Comparison of ENCODE assay signal across 11 cellular contexts in the genomic region with DNA sequence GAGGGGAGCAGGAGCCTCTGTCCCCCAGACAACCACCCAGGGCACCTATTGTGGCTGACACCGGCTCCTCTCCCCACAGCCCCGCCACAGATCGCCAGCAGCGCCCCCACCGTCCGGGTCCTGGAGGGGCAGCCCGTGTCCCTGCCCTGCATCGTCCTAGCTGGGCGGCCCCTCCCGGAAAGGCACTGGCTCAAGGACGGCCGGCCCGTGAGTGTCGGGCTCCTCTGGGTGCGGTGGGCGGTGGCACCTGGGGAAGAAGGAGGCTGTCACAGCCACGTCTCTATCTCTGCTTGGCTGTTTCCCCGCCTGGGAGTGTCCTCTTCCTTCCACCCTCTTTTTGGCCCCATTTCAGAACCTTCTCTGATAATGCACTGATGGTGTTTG. TPM values are rescaled to one million over a fixed set of nuclear protein-coding genes. Genes with fewer than 3 reads are reported as not detected.
DNase-seq lines count a peak whose midpoint lies in the region; ATAC-seq and TF ChIP-seq lines count a peak whose summit lies in the region.
"Had no signal": no experiment of that assay in that cellular context is flagged by ENCODE, and none has a peak within 500 bp of the region (broad histone marks: within the 10 kb centered on the region; RNA-seq: fewer than 3 reads in every experiment).

No MANE protein-coding gene starts in this region.

- no peak for TF ChIP-seq POLR2A in body of pancreas (IDR thresholded peaks at IDR 0.05)

- H3K27ac ChIP-seq in body of pancreas (no peak overlapping the region), upper lobe of right lung (no peak overlapping the region)

- WGBS in body of pancreas, 2 donors: 6 to 14% methylated on average over 11 to 18 of the region's 18 CpGs

- no peak overlapping the region for H3K4me3 ChIP-seq in body of pancreas
- H3K4me3 ChIP-seq in upper lobe of right lung: no peak overlapping the region

- ATAC-seq in activated naive CD8-positive, alpha-beta T cell treated with anti-CD3 and anti-CD28 coated beads, Interleukin-2, amount 50 U/mL, for 24 hours: no peak
- ATAC-seq in body of pancreas (peak; percentile 28), upper lobe of right lung (peak; percentile 54), GM21367 (IDR thresholded peaks at IDR 0.05; ENCODE audit: unreplicated experiment) (no peak)
- ATAC-seq: stimulated activated effector memory CD8-positive, alpha-beta T cell treated with anti-CD3 and anti-CD28 coated beads, Interleukin-12 subunit alpha, Interleukin-12 subunit beta, amount 100 ng/mL, for 72 hours had no signal

- no peak overlapping the region for H3K4me3 Mint-ChIP-seq in activated naive CD8-positive, alpha-beta T cell treated with anti-CD3 and anti-CD28 coated beads, Interleukin-2, amount 50 U/mL, for 24 hours
- H3K4me3 Mint-ChIP-seq in activated naive CD8-positive, alpha-beta T cell treated with anti-CD3 and anti-CD28 coated beads for 36 hours: no peak overlapping the region
- no peak overlapping the region for H3K4me3 Mint-ChIP-seq in osteocyte (ENCODE audit: unreplicated experiment)
- H3K4me3 Mint-ChIP-seq: neural crest cell; stimulated activated effector memory CD8-positive, alpha-beta T cell treated with anti-CD3 and anti-CD28 coated beads, Interleukin-12 subunit alpha, Interleukin-12 subunit beta, amount 100 ng/mL, for 72 hours had no signal

- H3K27ac Mint-ChIP-seq in activated naive CD8-positive, alpha-beta T cell treated with anti-CD3 and anti-CD28 coated beads, Interleukin-2, amount 50 U/mL, for 24 hours: no peak overlapping the region
- no peak overlapping the region for H3K27ac Mint-ChIP-seq in activated naive CD8-positive, alpha-beta T cell treated with anti-CD3 and anti-CD28 coated beads for 36 hours
- H3K27ac Mint-ChIP-seq in osteocyte (ENCODE audit: unreplicated experiment): no peak overlapping the region
- H3K27ac Mint-ChIP-seq: stimulated activated effector memory CD8-positive, alpha-beta T cell treated with anti-CD3 and anti-CD28 coated beads, Interleukin-12 subunit alpha, Interleukin-12 subunit beta, amount 100 ng/mL, for 72 hours had no signal

- intact Hi-C loops in body of pancreas (cut with DNase I) (no loop called here), upper lobe of right lung (cut with DNase I) (no loop called here)

- H3K4me1 Mint-ChIP-seq in activated naive CD8-positive, alpha-beta T cell treated with anti-CD3 and anti-CD28 coated beads, Interleukin-2, amount 50 U/mL, for 24 hours: no peaks in the 10 kb centered on the region
- peaks cover 3% of the 10 kb centered on the region for H3K4me1 Mint-ChIP-seq in activated naive CD8-positive, alpha-beta T cell treated with anti-CD3 and anti-CD28 coated beads for 36 hours
- H3K4me1 Mint-ChIP-seq in osteocyte (ENCODE audit: unreplicated experiment): no peaks in the 10 kb centered on the region

- peak; percentile 6 for DNase-seq in activated naive CD8-positive, alpha-beta T cell treated with anti-CD3 and anti-CD28 coated beads, Interleukin-2, amount 50 U/mL, for 24 hours
- no peak for DNase-seq in activated naive CD8-positive, alpha-beta T cell treated with anti-CD3 and anti-CD28 coated beads for 36 hours
- no peak for DNase-seq in body of pancreas
- DNase-seq in iPS-NIHi7 (ENCODE audit: extremely low spot score): peak; percentile 78
- DNase-seq in upper lobe of right lung: peak; percentile 69
- DNase-seq in osteocyte (ENCODE audit: extremely low spot score, unreplicated experiment): no peak
- DNase-seq in activated CD8-positive, alpha-beta memory T cell treated with anti-CD3 and anti-CD28 coated beads for 24 hours: no peak
- DNase-seq: T1000 had no signal

- H3K9me3 Mint-ChIP-seq in activated naive CD8-positive, alpha-beta T cell treated with anti-CD3 and anti-CD28 coated beads, Interleukin-2, amount 50 U/mL, for 24 hours: no peaks in the 10 kb centered on the region
- H3K9me3 Mint-ChIP-seq in activated naive CD8-positive, alpha-beta T cell treated with anti-CD3 and anti-CD28 coated beads for 36 hours: no peaks in the 10 kb centered on the region
- H3K9me3 Mint-ChIP-seq in osteocyte (ENCODE audit: unreplicated experiment): no peaks in the 10 kb centered on the region
- H3K9me3 Mint-ChIP-seq: neural crest cell; stimulated activated effector memory CD8-positive, alpha-beta T cell treated with anti-CD3 and anti-CD28 coated beads, Interleukin-12 subunit alpha, Interleukin-12 subunit beta, amount 100 ng/mL, for 72 hours had no signal

- H3K36me3 ChIP-seq in body of pancreas (replicated peaks in 1 of 2; ENCODE audit: insufficient read depth in 1 of 2, low read depth in 2 of 2): no peaks in the 10 kb centered on the region
- no peaks in the 10 kb centered on the region for H3K36me3 ChIP-seq in upper lobe of right lung

- H3K27me3 Mint-ChIP-seq in activated naive CD8-positive, alpha-beta T cell treated with anti-CD3 and anti-CD28 coated beads, Interleukin-2, amount 50 U/mL, for 24 hours: peaks cover 32% of the 10 kb centered on the region
- peaks cover 21% of the 10 kb centered on the region for H3K27me3 Mint-ChIP-seq in activated naive CD8-positive, alpha-beta T cell treated with anti-CD3 and anti-CD28 coated beads for 36 hours
- peaks cover 78% of the 10 kb centered on the region for H3K27me3 Mint-ChIP-seq in osteocyte (ENCODE audit: unreplicated experiment)

- TF ChIP-seq CTCF in body of pancreas (IDR thresholded peaks at IDR 0.05) (no peak), upper lobe of right lung (IDR thresholded peaks at IDR 0.05) (peak; percentile 35), osteocyte (IDR thresholded peaks at IDR 0.05) (no peak)

- no peaks in the 10 kb centered on the region for H3K4me1 ChIP-seq in body of pancreas
- no peaks in the 10 kb centered on the region for H3K4me1 ChIP-seq in upper lobe of right lung

- no peaks in the 10 kb centered on the region for H3K36me3 Mint-ChIP-seq in activated naive CD8-positive, alpha-beta T cell treated with anti-CD3 and anti-CD28 coated beads, Interleukin-2, amount 50 U/mL, for 24 hours (ENCODE audit: low read depth)
- H3K36me3 Mint-ChIP-seq in activated naive CD8-positive, alpha-beta T cell treated with anti-CD3 and anti-CD28 coated beads for 36 hours: no peaks in the 10 kb centered on the region
- no peaks in the 10 kb centered on the region for H3K36me3 Mint-ChIP-seq in osteocyte (ENCODE audit: unreplicated experiment)
- H3K36me3 Mint-ChIP-seq: stimulated activated effector memory CD8-positive, alpha-beta T cell treated with anti-CD3 and anti-CD28 coated beads, Interleukin-12 subunit alpha, Interleukin-12 subunit beta, amount 100 ng/mL, for 72 hours had no signal

- H3K27me3 ChIP-seq in body of pancreas (peaks cover 0 to 11% of the 10 kb centered on the region in 2 donors), upper lobe of right lung (peaks cover 11% of the 10 kb centered on the region)

- H3K9me3 ChIP-seq in body of pancreas: no peaks in the 10 kb centered on the region
- H3K9me3 ChIP-seq in upper lobe of right lung: no peaks in the 10 kb centered on the region

RNA-seq across cellular contexts. Expression of a gene that starts 55.1 kb away (rescaled TPM):
- not detected for total RNA-seq in activated naive CD8-positive, alpha-beta T cell treated with anti-CD3 and anti-CD28 coated beads for 36 hours
- total RNA-seq in body of pancreas (1 to 10 TPM in 1 of 2 donors, under 1 TPM in 1; 0.78 to 3.6 TPM), upper lobe of right lung (7.8 TPM), osteocyte (0.05 TPM in 2 replicates)
- total RNA-seq: neural crest cell had no signal

Comparison
In these comparisons a context has a peak if more than half of its experiments do, and no peak if none do; other contexts are left out.
1. DNase-seq: peak in activated naive CD8-positive, alpha-beta T cell treated with anti-CD3 and anti-CD28 coated beads, Interleukin-2, amount 50 U/mL, for 24 hours (single experiment), iPS-NIHi7 (single experiment) and upper lobe of right lung (single experiment); none in activated naive CD8-positive, alpha-beta T cell treated with anti-CD3 and anti-CD28 coated beads for 36 hours (single experiment), body of pancreas (0 of 4), osteocyte (single experiment) and activated CD8-positive, alpha-beta memory T cell treated with anti-CD3 and anti-CD28 coated beads for 24 hours (single experiment).
2. ATAC-seq: peak in body of pancreas (single experiment) and upper lobe of right lung (single experiment); none in activated naive CD8-positive, alpha-beta T cell treated with anti-CD3 and anti-CD28 coated beads, Interleukin-2, amount 50 U/mL, for 24 hours (single experiment) and GM21367 (single experiment).